1 cellular context compared by ENCODE assay signal in genomic region chr5:180860887-180861822, GRCh38.
TF ChIP-seq lines count a peak whose summit lies in the region.

ZFP62 (minus strand) TSS chr5:180861276; CDS start chr5:180861219, 57 bp downstream.

TF ChIP-seq in GM12878, 131 proteins besides CTCF, POLR2A, EP300 and RAD21 (continued from another document):
- TF ChIP-seq REST (IDR thresholded peaks at IDR 0.05; ENCODE audit: low read depth, low read length) = no peak
TF ChIP-seq in GM12878: peak in this region for 44.
